In genomic region chr16:28486266-28486665, GRCh38 we compare ENCODE assay signal across 1 cellular context.
A peak's percentile ranks its signal among the peaks of the same experiment; 100 is the strongest.
TF ChIP-seq lines count a peak whose summit lies in the region.

No MANE protein-coding gene starts in this region.

TF ChIP-seq in K562, 482 proteins besides CTCF, POLR2A, EP300 and RAD21:
- TF ChIP-seq POLR2G (IDR thresholded peaks at IDR 0.05; ENCODE audit: low read depth, low read length) = 0 out of 2 replicates have a peak, but pooled peaks have one; percentile 24
- no peak for TF ChIP-seq ZNF584 (CRISPR knock-in tag; IDR thresholded peaks at IDR 0.05; ENCODE audit: low read depth)
